Comparison of ENCODE assay signal across 11 cellular contexts in the genomic region with DNA sequence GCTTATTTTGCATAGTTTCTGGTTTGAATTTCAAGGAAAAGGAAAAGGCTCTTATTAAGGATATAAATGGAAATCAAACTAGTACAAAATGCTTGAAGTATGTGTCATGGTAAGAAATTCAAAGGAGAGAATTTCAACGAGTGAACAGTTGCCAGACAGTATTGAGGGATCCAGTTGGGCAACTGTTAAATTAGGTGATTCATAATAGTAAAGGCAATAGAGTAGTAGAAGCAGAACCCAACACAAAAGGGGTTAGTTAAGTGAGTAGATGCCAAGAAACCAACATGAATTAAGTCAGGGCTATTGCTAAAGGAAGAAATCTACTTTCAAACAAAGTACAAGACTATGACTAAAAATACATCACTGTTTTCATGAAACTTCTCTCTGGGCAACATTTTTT. TPM values are rescaled to one million over a fixed set of nuclear protein-coding genes. Genes with fewer than 3 reads are reported as not detected.
DNase-seq lines count a peak whose midpoint lies in the region; ATAC-seq and TF ChIP-seq lines count a peak whose summit lies in the region.
"Had no signal": no experiment of that assay in that cellular context is flagged by ENCODE, and none has a peak within 500 bp of the region (broad histone marks: within the 10 kb centered on the region; RNA-seq: fewer than 3 reads in every experiment).

No MANE protein-coding gene starts in this region.

- CTCF ChIA-PET in PC-3 (lab: Charles Lee), result no interaction called here

- no peaks in the 10 kb centered on the region for H3K79me2 ChIP-seq in PC-3 (ENCODE audit: low read length)
- H3K79me2 ChIP-seq in osteoblast (ENCODE audit: insufficient read depth, low read length), result no peaks in the 10 kb centered on the region

- no peak overlapping the region for H3K4me3 ChIP-seq in PC-3 (ENCODE audit: low read length)
- peak overlapping the region; percentile 56 to 60 for H3K4me3 ChIP-seq in duodenal mucosa (ENCODE audit: low read depth in 1 of 2, low read length in 2 of 2)
- no peak overlapping the region for H3K4me3 ChIP-seq in osteoblast (ENCODE audit: insufficient read depth, low read length)

- BruUV-seq in PC-3 (replicated peaks; lab: Mats Ljungman, UMichigan), result no TSS peak

- no peaks in the 10 kb centered on the region for H3K9me3 ChIP-seq in PC-3 (ENCODE audit: low read length)
- H3K9me3 ChIP-seq in duodenal mucosa (ENCODE audit: control insufficient read depth in 1 of 2, low read length in 2 of 2), result no peaks in the 10 kb centered on the region
- no peaks in the 10 kb centered on the region for H3K9me3 ChIP-seq in osteoblast (ENCODE audit: low read depth, low read length)

- H3F3A ChIP-seq in PC-3 (ENCODE audit: low read length, unreplicated experiment), result no peaks in the 10 kb centered on the region

- H3K4me1 ChIP-seq in PC-3 (ENCODE audit: insufficient read depth, low read length) (peaks cover 15% of the 10 kb centered on the region), duodenal mucosa (ENCODE audit: control insufficient read depth in 1 of 2, insufficient read depth in 2 of 2, low read length in 2 of 2) (peaks cover 0 to 3% of the 10 kb centered on the region in 2 donors), osteoblast (ENCODE audit: insufficient read depth, low read length) (no peaks in the 10 kb centered on the region)

- H4K20me1 ChIP-seq in PC-3 (ENCODE audit: low read length) (no peaks in the 10 kb centered on the region), osteoblast (ENCODE audit: insufficient read depth, low read length) (no peaks in the 10 kb centered on the region)

- H3K4me3 Mint-ChIP-seq in T-helper 2 cell treated with Interferon-gamma antibody and Interleukin-4, amounts not matched to agents 5 μg/mL and 100 μg/mL, for 36 hours, result peak overlapping the region; percentile 100
- H3K4me3 Mint-ChIP-seq in glutamatergic neuron (ENCODE audit: unreplicated experiment), result no peak overlapping the region

- H3K9me3 Mint-ChIP-seq in T-helper 2 cell treated with Interferon-gamma antibody and Interleukin-4, amounts not matched to agents 5 μg/mL and 100 μg/mL, for 36 hours, result peaks cover 5% of the 10 kb centered on the region
- H3K9me3 Mint-ChIP-seq in glutamatergic neuron (ENCODE audit: unreplicated experiment), result no peaks in the 10 kb centered on the region

- POLR2A ChIA-PET in PC-3 (lab: Charles Lee; ENCODE audit: unreplicated experiment), result no interaction called here

- H3K36me3 Mint-ChIP-seq in T-helper 2 cell treated with Interferon-gamma antibody and Interleukin-4, amounts not matched to agents 5 μg/mL and 100 μg/mL, for 36 hours (ENCODE audit: low read depth), result peaks cover 61% of the 10 kb centered on the region
- no peaks in the 10 kb centered on the region for H3K36me3 Mint-ChIP-seq in glutamatergic neuron (ENCODE audit: unreplicated experiment)

- ATAC-seq in PC-3 (peak; percentile 35; the same call in 1 of the 2 replicates), HG03139 (IDR thresholded peaks at IDR 0.05; ENCODE audit: unreplicated experiment) (no peak)

- H3K27me3 Mint-ChIP-seq in T-helper 2 cell treated with Interferon-gamma antibody and Interleukin-4, amounts not matched to agents 5 μg/mL and 100 μg/mL, for 36 hours (ENCODE audit: low read depth), result no peaks in the 10 kb centered on the region
- no peaks in the 10 kb centered on the region for H3K27me3 Mint-ChIP-seq in glutamatergic neuron (ENCODE audit: unreplicated experiment)

- H3K9me2 ChIP-seq in PC-3 (replicated peaks; ENCODE audit: low read length), result no peaks in the 10 kb centered on the region

- H2AFZ ChIP-seq in PC-3 (ENCODE audit: low read length), result no peak overlapping the region
- no peak overlapping the region for H2AFZ ChIP-seq in osteoblast (ENCODE audit: low read length)

- H3K4me1 Mint-ChIP-seq in T-helper 2 cell treated with Interferon-gamma antibody and Interleukin-4, amounts not matched to agents 5 μg/mL and 100 μg/mL, for 36 hours (ENCODE audit: low read depth), result peaks cover 64% of the 10 kb centered on the region
- H3K4me1 Mint-ChIP-seq in glutamatergic neuron (ENCODE audit: low read depth, unreplicated experiment), result no peaks in the 10 kb centered on the region

- H3K4me2 ChIP-seq in PC-3 (ENCODE audit: low read length) (no peak overlapping the region), osteoblast (ENCODE audit: insufficient read depth, low read length) (no peak overlapping the region)

- H3K27ac Mint-ChIP-seq in T-helper 2 cell treated with Interferon-gamma antibody and Interleukin-4, amounts not matched to agents 5 μg/mL and 100 μg/mL, for 36 hours, result peak overlapping the region; percentile 98
- H3K27ac Mint-ChIP-seq in glutamatergic neuron (ENCODE audit: unreplicated experiment), result no peak overlapping the region

- TF ChIP-seq CTCF in PC-3 (conservative IDR thresholded peaks at IDR 0.05; ENCODE audit: low read depth, low read length), result no peak
- TF ChIP-seq CTCF in osteoblast (IDR thresholded peaks at IDR 0.05; ENCODE audit: extremely low read depth, low read depth, low read length), result no peak
- TF ChIP-seq CTCF in glutamatergic neuron (IDR thresholded peaks at IDR 0.05; ENCODE audit: partially characterized antibody, unreplicated experiment), result no peak

- intact Hi-C loops in PC-3 (cut with micrococcal nuclease), result no loop called here

- H3K27me3 ChIP-seq in PC-3 (ENCODE audit: low read length) (0 out of 2 replicates have a peak, but pooled peaks cover 3% of the 10 kb centered on the region), duodenal mucosa (ENCODE audit: control insufficient read depth in 1 of 2, insufficient read depth in 2 of 2, low read length in 2 of 2) (no peaks in the 10 kb centered on the region), osteoblast (ENCODE audit: insufficient read depth, low read length) (no peaks in the 10 kb centered on the region)

- H3K9ac ChIP-seq in PC-3 (ENCODE audit: low read length) (no peak overlapping the region), duodenal mucosa (ENCODE audit: low read depth in 1 of 2, low read length in 2 of 2) (peak overlapping the region; percentile 4 to 13)

- DNase-seq in T-helper 2 cell treated with Interferon-gamma antibody and Interleukin-4, amounts not matched to agents 5 μg/mL and 100 μg/mL, for 36 hours (ENCODE audit: low spot score), result no peak
- DNase-seq in T-helper 2 cell (no peak), PC-3 (peak; percentile 52), osteoblast (ENCODE audit: insufficient read length, low spot score, missing footprints) (peak; percentile 34), glutamatergic neuron (no peak)
- no peak for DNase-seq in activated CD4-positive, alpha-beta T cell treated with anti-CD3 and anti-CD28 coated beads, Interleukin-2, amount 50 U/mL, for 48 hours
- DNase-seq: left cardiac atrium had no signal

- H3K27ac ChIP-seq in PC-3 (ENCODE audit: low read length) (no peak overlapping the region), duodenal mucosa (ENCODE audit: low read depth, low read length) (no peak overlapping the region), osteoblast (ENCODE audit: low read depth, low read length) (no peak overlapping the region)
- H3K27ac ChIP-seq: HL-60 had no signal

- H3K36me3 ChIP-seq in PC-3 (ENCODE audit: low read depth, low read length) (no peaks in the 10 kb centered on the region), duodenal mucosa (ENCODE audit: control insufficient read depth in 1 of 2, insufficient read depth in 2 of 2, low read length in 2 of 2) (no peaks in the 10 kb centered on the region), osteoblast (ENCODE audit: insufficient read depth, low read length) (no peaks in the 10 kb centered on the region)

RNA-seq across cellular contexts. Expression of gene GBP5, which starts 1.0 kb away (rescaled TPM):
- total RNA-seq in PC-3 (2014; rRNA removed) (not detected in 2 replicates), osteoblast (under 0.01 TPM in 2 replicates), glutamatergic neuron (ENCODE audit: unreplicated experiment) (not detected)
- total RNA-seq: NCI-H460 had no signal

Comparison
In these comparisons a context has a peak if more than half of its experiments do, and no peak if none do; other contexts are left out.
1. DNase-seq: peak in PC-3 (single experiment) and osteoblast (single experiment); none in T-helper 2 cell treated with Interferon-gamma antibody and Interleukin-4, amounts not matched to agents 5 μg/mL and 100 μg/mL, for 36 hours (single experiment), T-helper 2 cell (0 of 5), glutamatergic neuron (single experiment) and activated CD4-positive, alpha-beta T cell treated with anti-CD3 and anti-CD28 coated beads, Interleukin-2, amount 50 U/mL, for 48 hours (0 of 2).
2. H3K4me3 ChIP-seq: peak in duodenal mucosa (2 of 2); none in PC-3 (single experiment) and osteoblast (single experiment).